In genomic region chr9:128321343-128321742, GRCh38 we compare ENCODE assay signal across 1 cellular context.
TF ChIP-seq lines count a peak whose summit lies in the region.

No MANE protein-coding gene starts in this region.

TF ChIP-seq in H1, 55 proteins besides CTCF, POLR2A, EP300 and RAD21:
- TF ChIP-seq KDM4A (IDR thresholded peaks at IDR 0.05; ENCODE audit: low read depth, low read length, severe bottlenecking) (no peak), CBX5 (IDR thresholded peaks at IDR 0.05; ENCODE audit: low read depth, low read length) (no peak), GABPA (IDR thresholded peaks at IDR 0.05; ENCODE audit: borderline replicate concordance, insufficient read depth, low read length) (no peak), NANOG (IDR thresholded peaks at IDR 0.05; ENCODE audit: insufficient read depth, low read depth, low read length, poor library complexity, severe bottlenecking) (no peak), TBP (IDR thresholded peaks at IDR 0.05; ENCODE audit: low read depth, low read length) (no peak), MAX (IDR thresholded peaks at IDR 0.05) (no peak), JUN (IDR thresholded peaks at IDR 0.05; ENCODE audit: low read depth, low read length) (no peak), HDAC2 (IDR thresholded peaks at IDR 0.05; ENCODE audit: borderline replicate concordance in 1 of 2, low read depth in 2 of 2, low read length in 2 of 2) (no peak), ASH2L (IDR thresholded peaks at IDR 0.05; ENCODE audit: low read length) (no peak), TAF7 (optimal IDR thresholded peaks at IDR 0.05; ENCODE audit: borderline replicate concordance, low read depth, low read length) (no peak), SRF (IDR thresholded peaks at IDR 0.05; ENCODE audit: low read depth, low read length) (no peak), SIN3A (conservative IDR thresholded peaks at IDR 0.05 in 1 of 2, IDR thresholded peaks at IDR 0.05 in 1 of 2; ENCODE audit: low read depth in 1 of 2, low read length in 2 of 2) (no peak)
